In the genomic region with DNA sequence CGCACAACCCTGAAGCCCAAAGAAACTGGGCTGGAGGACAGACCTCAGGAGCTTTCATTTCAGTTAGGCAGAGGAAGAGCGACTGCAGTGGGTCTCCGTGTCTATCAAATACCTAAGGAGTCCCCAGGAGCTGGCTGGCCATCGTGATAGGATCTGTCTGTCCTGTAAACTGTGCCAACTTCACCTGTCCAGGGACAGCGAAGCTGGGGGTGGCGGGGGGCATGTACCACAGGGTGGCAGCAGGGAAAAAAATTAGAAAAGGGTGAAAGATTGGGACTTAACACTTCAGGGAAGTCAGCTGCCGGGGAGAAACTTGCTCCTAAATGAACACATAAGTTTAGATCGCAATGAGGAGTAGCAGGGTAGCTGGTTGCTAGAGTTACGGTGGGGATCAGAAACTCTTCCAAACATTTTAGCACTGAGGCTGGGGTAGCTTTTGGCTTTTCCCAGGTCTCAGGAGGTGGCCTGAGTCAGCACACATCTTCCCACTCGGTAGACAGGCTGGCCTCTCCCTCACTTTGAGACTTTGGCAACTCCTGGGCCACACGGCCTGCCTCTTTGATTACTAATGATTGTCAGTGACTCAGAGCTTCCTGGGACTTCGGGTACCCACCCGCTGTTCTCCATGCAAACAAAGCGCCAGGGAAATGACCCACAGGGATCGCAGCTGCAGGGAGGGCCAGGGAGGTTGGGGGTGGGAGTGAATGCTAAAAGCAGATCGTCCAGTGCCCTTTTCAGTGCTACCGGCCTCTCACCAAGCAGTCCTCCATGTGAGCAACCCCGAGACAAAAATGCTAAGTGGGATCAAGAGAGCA, we compare ENCODE assay signal across 8 cellular contexts. TPM values are rescaled to one million over a fixed set of nuclear protein-coding genes. Genes with fewer than 3 reads are reported as not detected.
A peak's percentile ranks its signal among the peaks of the same experiment; 100 is the strongest.
DNase-seq lines count a peak whose midpoint lies in the region; ATAC-seq and TF ChIP-seq lines count a peak whose summit lies in the region.

No MANE protein-coding gene starts in this region.

- peaks cover 76% of the 10 kb centered on the region for H3K4me1 ChIP-seq in mucosa of stomach (ENCODE audit: control insufficient read depth, insufficient read depth, low read length)

- intact Hi-C loops in activated CD4-positive, alpha-beta T cell treated with anti-CD3 and anti-CD28 coated beads for 36 hours (cut with DNase I, micrococcal nuclease), result loop anchor here (1.0 to 10.0 kb wide), 9 partner anchors 65 to 1618 kb away; a partner anchor contains a TSS

- H3K4me1 Mint-ChIP-seq in activated CD4-positive, alpha-beta T cell treated with anti-CD3 and anti-CD28 coated beads for 36 hours, result peaks cover 49% of the 10 kb centered on the region

- peak overlapping the region; percentile 33 for H3K4me3 ChIP-seq in mucosa of stomach (ENCODE audit: low read length)

- H3K9ac ChIP-seq in mucosa of stomach (ENCODE audit: low read length), result peak overlapping the region; percentile 80

- H3K36me3 ChIP-seq in KOPT-K1 (ENCODE audit: insufficient read depth, low read length) (peaks cover 49% of the 10 kb centered on the region), mucosa of stomach (ENCODE audit: control insufficient read depth, insufficient read depth, low read length) (no peaks in the 10 kb centered on the region)

- POLR2A ChIA-PET in activated CD4-positive, alpha-beta T cell treated with anti-CD3 and anti-CD28 coated beads for 36 hours (lab: Charles Lee), result interaction anchor here (0.6 to 3.6 kb wide), 4 partner anchors 9 to 66 kb away, joined by 3 to 18 read pairs (median 8); a partner anchor contains a TSS

- no peaks in the 10 kb centered on the region for H3K9me3 Mint-ChIP-seq in activated CD4-positive, alpha-beta T cell treated with anti-CD3 and anti-CD28 coated beads for 36 hours (ENCODE audit: low read depth)

- no peaks in the 10 kb centered on the region for H3K27me3 Mint-ChIP-seq in activated CD4-positive, alpha-beta T cell treated with anti-CD3 and anti-CD28 coated beads for 36 hours

- H3K27ac ChIP-seq in KOPT-K1 (ENCODE audit: low read depth, low read length, poor library complexity, severe bottlenecking) (peak overlapping the region; percentile 93), temporal lobe (ENCODE audit: low read depth, low read length) (peak overlapping the region; percentile 96)

- H3K27me3 ChIP-seq in mucosa of stomach (ENCODE audit: control insufficient read depth, insufficient read depth, low read length), result no peaks in the 10 kb centered on the region

- ATAC-seq in activated CD4-positive, alpha-beta T cell treated with anti-CD3 and anti-CD28 coated beads for 36 hours, result no peak
- no peak for ATAC-seq in GM21529 (IDR thresholded peaks at IDR 0.05; ENCODE audit: unreplicated experiment)

- H3K4me3 Mint-ChIP-seq in activated CD4-positive, alpha-beta T cell treated with anti-CD3 and anti-CD28 coated beads for 36 hours, result peak overlapping the region; percentile 93

- CTCF ChIA-PET in activated CD4-positive, alpha-beta T cell treated with anti-CD3 and anti-CD28 coated beads for 36 hours (lab: Charles Lee), result interaction anchor here (0.8 to 7.2 kb wide), 14 partner anchors 8 to 332 kb away, joined by 3 to 90 read pairs (median 4); a partner anchor contains a TSS

- TF ChIP-seq POLR2A in erythroblast (IDR thresholded peaks at IDR 0.05; ENCODE audit: low read length), result no peak

- no peaks in the 10 kb centered on the region for H3K9me3 ChIP-seq in KOPT-K1 (ENCODE audit: insufficient read depth, low read length, poor library complexity, severe bottlenecking)
- H3K9me3 ChIP-seq in mucosa of stomach (ENCODE audit: control insufficient read depth, low read length), result no peaks in the 10 kb centered on the region

- DNase-seq in COLO668 (lab: John Stamatoyannopoulos, UW; ENCODE audit: unreplicated experiment), result peak; percentile 68
- peak; percentile 70 for DNase-seq in activated CD4-positive, alpha-beta T cell treated with anti-CD3 and anti-CD28 coated beads for 36 hours
- peak; percentile 79 to 87 for DNase-seq in erythroblast (lab: John Stamatoyannopoulos, UW)
- no peak for DNase-seq in germinal center (ENCODE audit: low spot score)

- peak overlapping the region; percentile 97 for H3K27ac Mint-ChIP-seq in activated CD4-positive, alpha-beta T cell treated with anti-CD3 and anti-CD28 coated beads for 36 hours

- peaks cover 57% of the 10 kb centered on the region for H3K36me3 Mint-ChIP-seq in activated CD4-positive, alpha-beta T cell treated with anti-CD3 and anti-CD28 coated beads for 36 hours (ENCODE audit: low read depth)

RNA-seq across cellular contexts. Expression of a gene that starts 2.9 kb away (rescaled TPM):
- total RNA-seq in activated CD4-positive, alpha-beta T cell treated with anti-CD3 and anti-CD28 coated beads for 36 hours, result 10 to 100 TPM; 47.0 to 54.6 TPM
- total RNA-seq in temporal lobe, result 0.98 TPM

RNA-seq across cellular contexts. Expression of a gene that starts 25.9 kb away (rescaled TPM):
- 10 to 100 TPM; 13.8 to 18.2 TPM for total RNA-seq in activated CD4-positive, alpha-beta T cell treated with anti-CD3 and anti-CD28 coated beads for 36 hours
- total RNA-seq in temporal lobe, result 3.9 TPM

RNA-seq across cellular contexts. Expression of a gene that starts 35.5 kb away (rescaled TPM):
- total RNA-seq in activated CD4-positive, alpha-beta T cell treated with anti-CD3 and anti-CD28 coated beads for 36 hours, result 1 to 10 TPM; 4.3 to 7.4 TPM
- total RNA-seq in temporal lobe, result 13.8 TPM

RNA-seq across cellular contexts. Expression of a gene that starts 49.1 kb away (rescaled TPM):
- total RNA-seq in activated CD4-positive, alpha-beta T cell treated with anti-CD3 and anti-CD28 coated beads for 36 hours, result not detected
- total RNA-seq in temporal lobe, result not detected

Comparison
In these comparisons a context has a peak if more than half of its experiments do, and no peak if none do; other contexts are left out.
1. RNA of a gene that starts 2.9 kb away (total RNA-seq): 47.0 to 54.6 TPM in activated CD4-positive, alpha-beta T cell treated with anti-CD3 and anti-CD28 coated beads for 36 hours; 0.98 TPM in temporal lobe (single experiment); every median in the first group is over 10 times any median in the second.